16 cellular contexts compared by ENCODE assay signal in genomic region chr3:129673897-129674797, GRCh38.
DNase-seq lines count a peak whose midpoint lies in the region; FAIRE-seq and TF ChIP-seq lines count a peak whose summit lies in the region.
"Had no signal": no experiment of that assay in that cellular context is flagged by ENCODE, and none has a peak within 500 bp of the region (broad histone marks: within the 10 kb centered on the region; RNA-seq: fewer than 3 reads in every experiment).

No MANE protein-coding gene starts in this region.

- intact Hi-C loops in vagina (cut with DNase I), result no loop called here

- H3K4me3 ChIP-seq in OCI-LY1 (ENCODE audit: low read depth, low read length, poor library complexity, severe bottlenecking) (no peak overlapping the region), vagina (no peak overlapping the region)
- H3K4me3 ChIP-seq: esophagus muscularis mucosa, HAP-1 had no signal

- TF ChIP-seq CTCF in OCI-LY1 (IDR thresholded peaks at IDR 0.05; ENCODE audit: low read length) (no peak), vagina (IDR thresholded peaks at IDR 0.05) (no peak)

- no peak overlapping the region for H3K9ac ChIP-seq in OCI-LY1 (ENCODE audit: low read length)

- H3K9me3 ChIP-seq in OCI-LY1 (ENCODE audit: low read length) (no peaks in the 10 kb centered on the region), vagina (no peaks in the 10 kb centered on the region)
- H3K9me3 ChIP-seq: esophagus muscularis mucosa, HAP-1 had no signal

- H3K9me2 ChIP-seq in OCI-LY1 (ENCODE audit: low read depth, low read length), result no peaks in the 10 kb centered on the region

- H4K20me1 ChIP-seq in OCI-LY1 (ENCODE audit: insufficient read depth, low read length), result no peaks in the 10 kb centered on the region

- peak; percentile 5 for FAIRE-seq in GM12892 (lab: Jason Lieb, UNC)

- H3K4me1 ChIP-seq in OCI-LY1 (ENCODE audit: insufficient read depth, low read length, severe bottlenecking) (peaks cover 30% of the 10 kb centered on the region), vagina (no peaks in the 10 kb centered on the region)

- H3K79me2 ChIP-seq in OCI-LY1 (ENCODE audit: insufficient read depth, low read length), result no peaks in the 10 kb centered on the region

- no peak for TF ChIP-seq POLR2A in GM12892 (IDR thresholded peaks at IDR 0.05; ENCODE audit: low read depth, low read length)
- TF ChIP-seq POLR2A in vagina (IDR thresholded peaks at IDR 0.05), result no peak

- H3K36me3 ChIP-seq in OCI-LY1 (ENCODE audit: insufficient read depth, low read length), result peaks cover 22% of the 10 kb centered on the region
- H3K36me3 ChIP-seq in vagina, result peaks cover 0 to 11% of the 10 kb centered on the region in 2 donors

- peak overlapping the region; percentile 5; the same call in 1 of the 2 replicates for H3K4me2 ChIP-seq in OCI-LY1 (ENCODE audit: low read length)

- DNase-seq in GM12892 (ENCODE audit: insufficient read length) (no peak), germinal center (ENCODE audit: low spot score) (peak; percentile 10), renal cortical epithelial cell (ENCODE audit: low read depth) (peak; percentile 45), AG20443 (ENCODE audit: low spot score) (no peak), hippocampal formation (lab: John Stamatoyannopoulos, UW) (no peak), vagina (ENCODE audit: extremely low spot score in 2 of 2) (no peak)
- no peak for DNase-seq in activated effector memory CD4-positive, alpha-beta T cell treated with anti-CD3 and anti-CD28 coated beads, Interleukin-2, amount 50 U/mL, for 16 hours
- DNase-seq: activated CD4-positive, alpha-beta T cell treated with anti-CD3 and anti-CD28 coated beads for 1 hour; KBM-7; left ventricle myocardium superior; NCI-H1436 treated with DMSO at 0.1 percent for 48 hours; NCI-H524; T-helper 17 cell had no signal

- no peak overlapping the region for H2AFZ ChIP-seq in OCI-LY1 (ENCODE audit: low read length)

- no peak overlapping the region for H3K27ac ChIP-seq in OCI-LY1 (ENCODE audit: low read depth, low read length, poor library complexity, severe bottlenecking)
- no peak overlapping the region for H3K27ac ChIP-seq in vagina
- H3K27ac ChIP-seq: esophagus muscularis mucosa had no signal

- H3K27me3 ChIP-seq in OCI-LY1 (ENCODE audit: insufficient read depth, low read length) (no peaks in the 10 kb centered on the region), vagina (no peaks in the 10 kb centered on the region)
- H3K27me3 ChIP-seq: esophagus muscularis mucosa had no signal

- H3F3A ChIP-seq in OCI-LY1 (ENCODE audit: insufficient read depth, low read length), result no peaks in the 10 kb centered on the region

Comparison
In these comparisons a context has a peak if more than half of its experiments do, and no peak if none do; other contexts are left out.
1. DNase-seq: peak in germinal center (single experiment) and renal cortical epithelial cell (single experiment); none in GM12892 (single experiment), AG20443 (single experiment), activated effector memory CD4-positive, alpha-beta T cell treated with anti-CD3 and anti-CD28 coated beads, Interleukin-2, amount 50 U/mL, for 16 hours (single experiment), hippocampal formation (0 of 2) and vagina (0 of 2).